8 cellular contexts compared by ENCODE assay signal in the genomic region with DNA sequence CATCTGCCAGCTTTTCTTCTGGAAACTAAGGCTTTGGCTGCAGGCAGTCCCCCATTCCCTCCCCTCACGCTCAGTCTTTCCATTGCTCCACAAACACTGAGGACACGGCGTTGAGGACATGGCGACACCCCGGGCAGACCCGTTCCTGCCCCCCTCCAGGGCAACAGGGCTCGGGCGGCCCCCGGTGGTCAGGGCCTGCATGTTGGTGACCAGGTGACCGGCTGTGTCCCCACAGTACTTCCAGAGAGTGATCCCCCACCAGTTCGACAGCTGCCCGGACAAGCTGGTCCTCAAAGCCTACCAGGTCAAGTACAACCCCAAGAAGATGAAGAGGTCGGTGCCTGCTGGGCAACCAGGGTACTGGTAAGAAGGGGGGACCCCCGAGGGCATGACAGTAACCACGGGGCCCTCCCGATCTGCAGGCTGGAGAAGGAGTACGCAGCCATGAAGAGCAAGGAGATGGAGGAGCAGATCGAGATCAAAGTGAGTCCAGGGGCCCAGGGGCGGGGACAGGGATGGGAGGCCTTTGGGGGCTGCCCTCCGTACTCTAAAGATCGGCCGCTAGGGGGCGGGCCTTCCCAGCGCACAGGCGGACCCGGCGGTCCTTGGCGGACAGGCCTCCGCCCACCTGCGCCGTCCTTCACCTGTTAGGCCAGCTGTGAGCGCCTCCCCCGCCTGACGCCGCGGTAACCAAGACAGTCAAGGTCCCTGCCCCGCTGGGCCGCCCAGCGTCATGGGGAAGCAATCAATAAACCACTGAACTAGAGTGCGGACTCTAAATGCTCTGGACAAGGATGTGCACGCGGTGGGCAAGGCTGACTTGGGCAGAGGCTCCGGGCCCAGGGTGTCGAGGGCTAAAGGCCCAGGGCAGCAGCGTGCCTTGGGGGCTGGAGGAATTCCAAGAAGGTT. TPM values are rescaled to one million over a fixed set of nuclear protein-coding genes. Genes with fewer than 3 reads are reported as not detected.
DNase-seq lines count a peak whose midpoint lies in the region; ATAC-seq and TF ChIP-seq lines count a peak whose summit lies in the region.

No MANE protein-coding gene starts in this region.

- peaks cover 14% of the 10 kb centered on the region; the same call in 1 of the 2 replicates for H3K27me3 ChIP-seq in OCI-LY1 (ENCODE audit: insufficient read depth, low read length)

- peaks cover 2% of the 10 kb centered on the region for H3K4me1 ChIP-seq in OCI-LY1 (ENCODE audit: insufficient read depth, low read length, severe bottlenecking)

- peak; percentile 91 to 98 for ATAC-seq in naive thymus-derived CD8-positive, alpha-beta T cell
- ATAC-seq in HG03521 (IDR thresholded peaks at IDR 0.05; ENCODE audit: unreplicated experiment): no peak

- H3K9me2 ChIP-seq in OCI-LY1 (ENCODE audit: low read depth, low read length): no peaks in the 10 kb centered on the region

- no peak overlapping the region for H3K4me2 ChIP-seq in OCI-LY1 (ENCODE audit: low read length)

- TF ChIP-seq CTCF in OCI-LY1 (IDR thresholded peaks at IDR 0.05; ENCODE audit: low read length): peak; percentile 85

- DNase-seq in COLO668 (lab: John Stamatoyannopoulos, UW; ENCODE audit: unreplicated experiment) (peak; percentile 97), HT1080 (ENCODE audit: low read depth) (peak; percentile 60), activated T-cell treated with anti-CD3 and anti-CD28 coated beads for 4 hours (peak; percentile 50), erythroblast (lab: John Stamatoyannopoulos, UW) (peak; percentile 75 to 85), substantia nigra (lab: John Stamatoyannopoulos, UW) (peak in 41 of 49 donors; percentile 21 to 81 (median 54))
- peak; percentile 53 to 82 (median 64) for DNase-seq in naive thymus-derived CD8-positive, alpha-beta T cell

- H3K36me3 Mint-ChIP-seq in naive thymus-derived CD8-positive, alpha-beta T cell: peaks cover 0 to 2% (median 0%) of the 10 kb centered on the region in 3 donors

- peak overlapping the region in 1 of 10 donors; percentile 34 for H3K27ac Mint-ChIP-seq in naive thymus-derived CD8-positive, alpha-beta T cell

- no peak overlapping the region for H3K4me3 ChIP-seq in OCI-LY1 (ENCODE audit: low read depth, low read length, poor library complexity, severe bottlenecking)

- H3K9me3 ChIP-seq in OCI-LY1 (ENCODE audit: low read length): no peaks in the 10 kb centered on the region

- H3K27me3 Mint-ChIP-seq in naive thymus-derived CD8-positive, alpha-beta T cell: peaks cover 0 to 9% (median 0%) of the 10 kb centered on the region in 5 donors

- H3K9ac ChIP-seq in OCI-LY1 (ENCODE audit: low read length): no peak overlapping the region

- peak overlapping the region in 1 of 10 donors; percentile 12 for H3K4me3 Mint-ChIP-seq in naive thymus-derived CD8-positive, alpha-beta T cell

- H3F3A ChIP-seq in OCI-LY1 (ENCODE audit: insufficient read depth, low read length): no peaks in the 10 kb centered on the region

- TF ChIP-seq POLR2A in erythroblast (IDR thresholded peaks at IDR 0.05; ENCODE audit: low read length): no peak

- H2AFZ ChIP-seq in OCI-LY1 (ENCODE audit: low read length): no peak overlapping the region

- H3K9me3 Mint-ChIP-seq in naive thymus-derived CD8-positive, alpha-beta T cell: no peaks in the 10 kb centered on the region

- H3K36me3 ChIP-seq in OCI-LY1 (ENCODE audit: insufficient read depth, low read length): no peaks in the 10 kb centered on the region

- H3K4me1 Mint-ChIP-seq in naive thymus-derived CD8-positive, alpha-beta T cell: peaks cover 0 to 10% (median 8%) of the 10 kb centered on the region in 4 donors

- POLR2A ChIA-PET in naive thymus-derived CD8-positive, alpha-beta T cell (lab: Charles Lee): interaction anchor here (0.6 to 1.3 kb wide), 3 partner anchors 16 to 777 kb away, joined by 3 to 4 read pairs (median 3); no protein-coding TSS in a partner anchor

- H4K20me1 ChIP-seq in OCI-LY1 (ENCODE audit: insufficient read depth, low read length): no peaks in the 10 kb centered on the region

- H3K79me2 ChIP-seq in OCI-LY1 (ENCODE audit: insufficient read depth, low read length): no peaks in the 10 kb centered on the region

- no peak overlapping the region for H3K27ac ChIP-seq in OCI-LY1 (ENCODE audit: low read depth, low read length, poor library complexity, severe bottlenecking)
- H3K27ac ChIP-seq in substantia nigra (ENCODE audit: low read depth, low read length, poor library complexity, severe bottlenecking): peak overlapping the region; percentile 99

RNA-seq across cellular contexts. Expression of a gene that starts 21.1 kb away (rescaled TPM):
- total RNA-seq in HT1080 (2014; rRNA removed; shearing (Covaris generic)): 0.02 TPM in 1 of 2 replicates, not detected in the other
- 0.05 and 0.11 TPM in 2 replicates for polyA plus RNA-seq in HT1080 (2015; cell fraction: cytosol; rRNA removed)
- 0.06 and 0.07 TPM in 2 replicates for polyA plus RNA-seq in HT1080 (2015; cell fraction: nucleus; rRNA removed)
- under 1 TPM; 0.11 to 0.21 TPM for total RNA-seq in naive thymus-derived CD8-positive, alpha-beta T cell
- polyA plus RNA-seq in naive thymus-derived CD8-positive, alpha-beta T cell: under 1 TPM; 0.03 to 0.18 (median 0.13) TPM

RNA-seq across cellular contexts. Expression of a gene that starts 23.1 kb away (rescaled TPM):
- total RNA-seq in HT1080 (2014; rRNA removed; shearing (Covaris generic)): 1.3 and 3.2 TPM in 2 replicates
- polyA plus RNA-seq in HT1080 (2015; cell fraction: cytosol; rRNA removed): 7.0 and 7.9 TPM in 2 replicates
- 8.2 and 14.7 TPM in 2 replicates for polyA plus RNA-seq in HT1080 (2015; cell fraction: nucleus; rRNA removed)
- total RNA-seq in naive thymus-derived CD8-positive, alpha-beta T cell: 10 to 100 TPM; 10.5 to 11.5 TPM
- 1 to 10 TPM; 1.1 to 2.7 (median 1.7) TPM for polyA plus RNA-seq in naive thymus-derived CD8-positive, alpha-beta T cell

RNA-seq across cellular contexts. Expression of a gene that starts 35.2 kb away (rescaled TPM):
- 11.7 and 14.2 TPM in 2 replicates for total RNA-seq in HT1080 (2014; rRNA removed; shearing (Covaris generic))
- 5.2 and 5.5 TPM in 2 replicates for polyA plus RNA-seq in HT1080 (2015; cell fraction: cytosol; rRNA removed)
- polyA plus RNA-seq in HT1080 (2015; cell fraction: nucleus; rRNA removed): 11.6 and 13.0 TPM in 2 replicates
- total RNA-seq in naive thymus-derived CD8-positive, alpha-beta T cell: not detected
- polyA plus RNA-seq in naive thymus-derived CD8-positive, alpha-beta T cell: not detected

RNA-seq across cellular contexts. Expression of a gene that starts 50.6 kb away (rescaled TPM):
- 16.9 and 22.0 TPM in 2 replicates for total RNA-seq in HT1080 (2014; rRNA removed; shearing (Covaris generic))
- 22.0 and 22.4 TPM in 2 replicates for polyA plus RNA-seq in HT1080 (2015; cell fraction: cytosol; rRNA removed)
- polyA plus RNA-seq in HT1080 (2015; cell fraction: nucleus; rRNA removed): 42.5 and 47.1 TPM in 2 replicates
- 10 to 100 TPM; 85.7 to 86.9 TPM for total RNA-seq in naive thymus-derived CD8-positive, alpha-beta T cell
- polyA plus RNA-seq in naive thymus-derived CD8-positive, alpha-beta T cell: 1 to 10 TPM; 1.8 to 5.1 (median 2.3) TPM

Comparison
In these comparisons a context has a peak if more than half of its experiments do, and no peak if none do; other contexts are left out.
1. RNA of a gene that starts 35.2 kb away (total RNA-seq): 11.7 to 14.2 TPM in HT1080; not detected in naive thymus-derived CD8-positive, alpha-beta T cell; every median in the first group is over 10 times any median in the second.
2. Peak in every context shown above with its lines, with median percentiles within 50 percentile points of each other: DNase-seq.